Comparison of ENCODE assay signal across 27 cellular contexts in genomic region chr13:110129076-110129475, GRCh38.
DNase-seq lines count a peak whose midpoint lies in the region; ATAC-seq, FAIRE-seq and TF ChIP-seq lines count a peak whose summit lies in the region.
"Had no signal": no experiment of that assay in that cellular context is flagged by ENCODE, and none has a peak within 500 bp of the region (broad histone marks: within the 10 kb centered on the region; RNA-seq: fewer than 3 reads in every experiment).

No MANE protein-coding gene starts in this region.

- no peak for ATAC-seq in IMR-90 (ENCODE audit: low read depth)
- ATAC-seq in RWPE2 (ENCODE audit: low read depth) = no peak
- no peak for ATAC-seq in stimulated activated naive B cell treated with anti-CD40 and anti-IgM and Interleukin-4, amounts not matched to agents 10 μg/mL and 1 μg/mL and 100 μg/mL, for 72 hours (replicated peaks)
- ATAC-seq in HG03571 (IDR thresholded peaks at IDR 0.05; ENCODE audit: unreplicated experiment) = no peak
- no peak for ATAC-seq in GM18519 (IDR thresholded peaks at IDR 0.05; ENCODE audit: low FRiP score, unreplicated experiment)
- ATAC-seq: activated CD4-positive, alpha-beta T cell treated with anti-CD3 and anti-CD28 coated beads for 36 hours; activated CD8-positive, alpha-beta T cell treated with anti-CD3 and anti-CD28 coated beads for 36 hours; Panc1; stimulated activated effector memory CD8-positive, alpha-beta T cell treated with anti-CD3 and anti-CD28 coated beads, Interleukin-12 subunit alpha, Interleukin-12 subunit beta, amount 100 ng/mL, for 72 hours had no signal

- no peaks in the 10 kb centered on the region for H3K79me1 ChIP-seq in IMR-90 (ENCODE audit: low read depth in 1 of 2, low read length in 2 of 2)

- no peaks in the 10 kb centered on the region for H3K9me3 ChIP-seq in IMR-90 (ENCODE audit: control insufficient read depth, insufficient read depth, low read length)
- H3K9me3 ChIP-seq in RWPE2 (ENCODE audit: severe bottlenecking) = no peaks in the 10 kb centered on the region
- H3K9me3 ChIP-seq in keratinocyte (ENCODE audit: control insufficient read depth, low read depth, low read length) = no peaks in the 10 kb centered on the region
- H3K9me3 ChIP-seq: adrenal gland, transverse colon had no signal

- no peak for DNase-seq in IMR-90
- DNase-seq in RWPE2 (ENCODE audit: low spot score) = no peak
- DNase-seq in keratinocyte (ENCODE audit: low read depth, low spot score) = no peak
- no peak for DNase-seq in stimulated activated naive B cell treated with anti-CD40 and anti-IgM and Interleukin-4, amounts not matched to agents 10 μg/mL and 1 μg/mL and 100 μg/mL, for 72 hours
- no peak for DNase-seq in T-helper 1 cell
- DNase-seq: activated CD4-positive, alpha-beta T cell treated with anti-CD3 and anti-CD28 coated beads for 36 hours; activated CD8-positive, alpha-beta memory T cell treated with anti-CD3 and anti-CD28 coated beads, Interleukin-2, amount 50 U/mL, for 48 hours; activated CD8-positive, alpha-beta T cell treated with anti-CD3 and anti-CD28 coated beads for 36 hours; activated naive CD4-positive, alpha-beta T cell treated with anti-CD3 and anti-CD28 coated beads, Interleukin-2, amount 10 ng/mL, durations not matched to agents 7 days and 5 days; adrenal gland; dorsolateral prefrontal cortex; KBM-7; mesendoderm; NCI-H1092 treated with DMSO at 0.1 percent for 48 hours; NCI-H187 treated with DMSO at 0.1 percent for 48 hours; NCI-H2171 treated with DMSO at 0.1 percent for 48 hours; NCI-H526 treated with DMSO at 0.1 percent for 48 hours; SIG-M5; T1000; transverse colon had no signal

- H3K4me1 ChIP-seq in IMR-90 (ENCODE audit: control insufficient read depth, insufficient read depth, low read length) = peaks cover 22% of the 10 kb centered on the region
- peaks cover 33% of the 10 kb centered on the region for H3K4me1 ChIP-seq in RWPE2 (ENCODE audit: insufficient read depth, poor library complexity, severe bottlenecking)
- H3K4me1 ChIP-seq in keratinocyte (ENCODE audit: control insufficient read depth, extremely low read depth, insufficient read depth, low read length) = peaks cover 33% of the 10 kb centered on the region

- H3K27me3 ChIP-seq in IMR-90 (ENCODE audit: control insufficient read depth, insufficient read depth, low read length) (no peaks in the 10 kb centered on the region), RWPE2 (ENCODE audit: insufficient read depth, poor library complexity, severe bottlenecking) (no peaks in the 10 kb centered on the region), keratinocyte (ENCODE audit: control insufficient read depth, extremely low read depth, insufficient read depth, low read length) (no peaks in the 10 kb centered on the region)
- H3K27me3 ChIP-seq: adrenal gland, neural progenitor cell, transverse colon had no signal

- H2BK20ac ChIP-seq in IMR-90 (ENCODE audit: low read depth, low read length) = peak overlapping the region; percentile 72

- no peak overlapping the region for H2AK9ac ChIP-seq in IMR-90 (replicated peaks; ENCODE audit: low read depth, low read length, poor library complexity)

- 96% methylated on average over 11 of the region's 17 CpGs; no CpG with 5 or more reads in 1 of the 2 experiments for WGBS in IMR-90 (ENCODE audit: extremely low coverage in 2 of 2, insufficient read length in 1 of 2), 2 experiments

- H3K18ac ChIP-seq in IMR-90 (ENCODE audit: low read depth, low read length) = no peak overlapping the region

- peak overlapping the region; percentile 84; the same call in 1 of the 2 replicates for H2AK5ac ChIP-seq in IMR-90 (ENCODE audit: low read depth, low read length)

- BruUV-seq in IMR-90 (replicated peaks; lab: Mats Ljungman, UMichigan) = no TSS peak

- peaks cover 0 to 1% of the 10 kb centered on the region in 2 donors for H3K9me3 Mint-ChIP-seq in stimulated activated naive B cell treated with anti-CD40 and anti-IgM and Interleukin-4, amounts not matched to agents 10 μg/mL and 1 μg/mL and 100 μg/mL, for 72 hours
- H3K9me3 Mint-ChIP-seq: activated CD8-positive, alpha-beta T cell treated with anti-CD3 and anti-CD28 coated beads for 36 hours; activated naive CD4-positive, alpha-beta T cell treated with anti-CD3 and anti-CD28 coated beads, Interleukin-2, amount 10 ng/mL, durations not matched to agents 7 days and 5 days had no signal

- H3K4ac ChIP-seq in IMR-90 (ENCODE audit: low read depth, low read length) = peak overlapping the region; percentile 40; the same call in 1 of the 2 replicates

- intact Hi-C loops in IMR-90 (cut with micrococcal nuclease) = no loop called here

- H4K91ac ChIP-seq in IMR-90 (ENCODE audit: insufficient read depth, low read depth, low read length) = no peak overlapping the region

- no peak overlapping the region for H3K27ac ChIP-seq in IMR-90 (ENCODE audit: insufficient read depth, low read length)
- peak overlapping the region; percentile 94 for H3K27ac ChIP-seq in RWPE2 (ENCODE audit: poor library complexity, severe bottlenecking)
- H3K27ac ChIP-seq in keratinocyte (ENCODE audit: control insufficient read depth, insufficient read depth, low read length) = no peak overlapping the region
- H3K27ac ChIP-seq: adrenal gland, neural progenitor cell, transverse colon, VCaP had no signal

- H3K79me2 ChIP-seq in keratinocyte (ENCODE audit: control insufficient read depth, insufficient read depth, low read length) = no peaks in the 10 kb centered on the region

- H2BK120ac ChIP-seq in IMR-90 (ENCODE audit: low read depth, low read length) = peak overlapping the region; percentile 60; the same call in 1 of the 2 replicates

- H3K14ac ChIP-seq in IMR-90 (replicated peaks; ENCODE audit: low read depth, low read length) = peak overlapping the region; percentile 68; the same call in 1 of the 2 replicates

- H2BK15ac ChIP-seq in IMR-90 (ENCODE audit: low read depth, low read length) = peak overlapping the region; percentile 19; the same call in 1 of the 3 replicates

- no peak overlapping the region for H3K23ac ChIP-seq in IMR-90 (ENCODE audit: low read depth, low read length)

- peaks cover 2 to 20% of the 10 kb centered on the region in 2 donors for H3K4me1 Mint-ChIP-seq in stimulated activated naive B cell treated with anti-CD40 and anti-IgM and Interleukin-4, amounts not matched to agents 10 μg/mL and 1 μg/mL and 100 μg/mL, for 72 hours
- H3K4me1 Mint-ChIP-seq: activated CD4-positive, alpha-beta T cell treated with anti-CD3 and anti-CD28 coated beads for 36 hours; activated naive CD4-positive, alpha-beta T cell treated with anti-CD3 and anti-CD28 coated beads, Interleukin-2, amount 10 ng/mL, durations not matched to agents 7 days and 5 days; stimulated activated effector memory CD8-positive, alpha-beta T cell treated with anti-CD3 and anti-CD28 coated beads, Interleukin-12 subunit alpha, Interleukin-12 subunit beta, amount 100 ng/mL, for 72 hours had no signal

- H3K4me2 ChIP-seq in IMR-90 (ENCODE audit: low read depth, low read length) (no peak overlapping the region), keratinocyte (ENCODE audit: control insufficient read depth, extremely low read depth, insufficient read depth, low read depth, low read length) (no peak overlapping the region)
- H3K4me2 ChIP-seq: neural progenitor cell had no signal

- no peak for TF ChIP-seq CTCF in IMR-90 (conservative IDR thresholded peaks at IDR 0.05; ENCODE audit: low read depth, low read length)
- no peak for TF ChIP-seq CTCF in RWPE2 (IDR thresholded peaks at IDR 0.05; ENCODE audit: poor library complexity, severe bottlenecking)
- no peak for TF ChIP-seq CTCF in keratinocyte (optimal IDR thresholded peaks at IDR 0.05 in 1 of 3, IDR thresholded peaks at IDR 0.05 in 1 of 3, conservative IDR thresholded peaks at IDR 0.05 in 1 of 3; ENCODE audit: extremely low read depth in 1 of 3, insufficient read depth in 2 of 3, low read length in 3 of 3)

- H4K20me1 ChIP-seq in IMR-90 (ENCODE audit: insufficient read depth, low read length) (no peaks in the 10 kb centered on the region), keratinocyte (ENCODE audit: control insufficient read depth, extremely low read depth, insufficient read depth, low read length) (no peaks in the 10 kb centered on the region)

- H2AFZ ChIP-seq in IMR-90 (replicated peaks; ENCODE audit: low read length, poor library complexity) (no peak overlapping the region), keratinocyte (ENCODE audit: control insufficient read depth, low read length) (no peak overlapping the region)
- H2AFZ ChIP-seq: neural progenitor cell had no signal

- no peak overlapping the region; a peak in 1 of 4 replicates for H4K8ac ChIP-seq in IMR-90 (ENCODE audit: low read depth in 2 of 2, low read length in 2 of 2)

- no peak for TF ChIP-seq POLR2A in IMR-90 (IDR thresholded peaks at IDR 0.05; ENCODE audit: low read depth, low read length)

- H3K27me3 Mint-ChIP-seq in stimulated activated naive B cell treated with anti-CD40 and anti-IgM and Interleukin-4, amounts not matched to agents 10 μg/mL and 1 μg/mL and 100 μg/mL, for 72 hours = peaks cover 23 to 31% of the 10 kb centered on the region in 2 donors

- H4K5ac ChIP-seq in IMR-90 (ENCODE audit: low read depth, low read length) = no peak overlapping the region

- dilution Hi-C loops in IMR-90 (cut with HindIII; ENCODE audit: low sequenced_read_pairs, unreplicated experiment) = no loop called here
- dilution Hi-C loops in keratinocyte (cut with MboI; ENCODE audit: extremely low pct_ligation_motif_present, low sequenced_read_pairs) = no loop called here

- H3K4me3 ChIP-seq in IMR-90 (ENCODE audit: insufficient read depth, low read depth, low read length) = no peak overlapping the region
- no peak overlapping the region for H3K4me3 ChIP-seq in RWPE2 (ENCODE audit: severe bottlenecking)
- no peak overlapping the region for H3K4me3 ChIP-seq in keratinocyte (ENCODE audit: control insufficient read depth in 2 of 3, extremely low read depth in 1 of 3, insufficient read depth in 2 of 3, low read depth in 1 of 3, low read length in 3 of 3)
- H3K4me3 ChIP-seq: adrenal gland, neural progenitor cell, transverse colon had no signal

- in situ Hi-C loops in IMR-90 (cut with MboI; ENCODE audit: low sequenced_read_pairs) = no loop called here

- H3K36me3 ChIP-seq in IMR-90 (ENCODE audit: control insufficient read depth, insufficient read depth, low read length) (no peaks in the 10 kb centered on the region), RWPE2 (ENCODE audit: low read depth) (no peaks in the 10 kb centered on the region), keratinocyte (ENCODE audit: control insufficient read depth in 2 of 2, extremely low read depth in 1 of 2, insufficient read depth in 2 of 2, low read length in 2 of 2) (no peaks in the 10 kb centered on the region)
- H3K36me3 ChIP-seq: adrenal gland, neural progenitor cell, transverse colon had no signal

- H3K27ac Mint-ChIP-seq in stimulated activated naive B cell treated with anti-CD40 and anti-IgM and Interleukin-4, amounts not matched to agents 10 μg/mL and 1 μg/mL and 100 μg/mL, for 72 hours = peak overlapping the region; percentile 42
- H3K27ac Mint-ChIP-seq: activated CD4-positive, alpha-beta T cell treated with anti-CD3 and anti-CD28 coated beads for 36 hours; activated CD8-positive, alpha-beta T cell treated with anti-CD3 and anti-CD28 coated beads for 36 hours; neural progenitor cell; stimulated activated effector memory CD8-positive, alpha-beta T cell treated with anti-CD3 and anti-CD28 coated beads, Interleukin-12 subunit alpha, Interleukin-12 subunit beta, amount 100 ng/mL, for 72 hours had no signal

- H3K36me3 Mint-ChIP-seq in stimulated activated naive B cell treated with anti-CD40 and anti-IgM and Interleukin-4, amounts not matched to agents 10 μg/mL and 1 μg/mL and 100 μg/mL, for 72 hours = no peaks in the 10 kb centered on the region
- H3K36me3 Mint-ChIP-seq: activated naive CD4-positive, alpha-beta T cell treated with anti-CD3 and anti-CD28 coated beads, Interleukin-2, amount 10 ng/mL, durations not matched to agents 7 days and 5 days; brain; stimulated activated effector memory CD8-positive, alpha-beta T cell treated with anti-CD3 and anti-CD28 coated beads, Interleukin-12 subunit alpha, Interleukin-12 subunit beta, amount 100 ng/mL, for 72 hours had no signal

- no peak overlapping the region for H3K4me3 Mint-ChIP-seq in stimulated activated naive B cell treated with anti-CD40 and anti-IgM and Interleukin-4, amounts not matched to agents 10 μg/mL and 1 μg/mL and 100 μg/mL, for 72 hours
- H3K4me3 Mint-ChIP-seq: activated CD4-positive, alpha-beta T cell treated with anti-CD3 and anti-CD28 coated beads for 36 hours; activated CD8-positive, alpha-beta T cell treated with anti-CD3 and anti-CD28 coated beads for 36 hours; activated naive CD4-positive, alpha-beta T cell treated with anti-CD3 and anti-CD28 coated beads, Interleukin-2, amount 10 ng/mL, durations not matched to agents 7 days and 5 days; neural progenitor cell; stimulated activated effector memory CD8-positive, alpha-beta T cell treated with anti-CD3 and anti-CD28 coated beads, Interleukin-12 subunit alpha, Interleukin-12 subunit beta, amount 100 ng/mL, for 72 hours had no signal

- H2BK5ac ChIP-seq in IMR-90 (ENCODE audit: low read depth, low read length, poor library complexity, severe bottlenecking) = no peak overlapping the region

- POLR2A ChIA-PET in IMR-90 (lab: Charles Lee; ENCODE audit: unreplicated experiment) = no interaction called here

- H3K9me1 ChIP-seq in IMR-90 (ENCODE audit: insufficient read depth, low read length) (peaks cover 22% of the 10 kb centered on the region), keratinocyte (ENCODE audit: control insufficient read depth, extremely low read depth, insufficient read depth, low read length) (no peaks in the 10 kb centered on the region)

- TF ChIP-seq RAD21 in IMR-90 (IDR thresholded peaks at IDR 0.05; ENCODE audit: low read length) = no peak

- FAIRE-seq in keratinocyte (lab: Jason Lieb, UNC) = peak; percentile 41

- CTCF ChIA-PET in IMR-90 (lab: Yijun Ruan, JAX) = no interaction called here

- H3K56ac ChIP-seq in IMR-90 (ENCODE audit: extremely low read depth, insufficient read depth, low read length) = no peak overlapping the region

- no peak overlapping the region for H3K9ac ChIP-seq in IMR-90 (ENCODE audit: low read depth, low read length)
- H3K9ac ChIP-seq in keratinocyte (ENCODE audit: control insufficient read depth, extremely low read depth, insufficient read depth, low read length) = no peak overlapping the region
- H3K9ac ChIP-seq: neural progenitor cell had no signal
